ENCODE assay signal across 26 cellular contexts in genomic region chr9:132333556-132333955, GRCh38.
"Had no signal": no experiment of that assay in that cellular context is flagged by ENCODE, and none has a peak within 500 bp of the region (broad histone marks: within the 10 kb centered on the region; RNA-seq: fewer than 3 reads in every experiment).

No MANE protein-coding gene starts in this region.

- DNase-seq: naive B cell; naive thymus-derived CD8-positive, alpha-beta T cell; nephron progenitor cell; nucleus accumbens; pancreas; right cardiac atrium; right lobe of liver; sigmoid colon; small intestine; stimulated activated CD4-positive, alpha-beta T cell treated with anti-CD3 and anti-CD28 coated beads, Interleukin-15, amount 100 ng/mL, for 24 hours; stimulated activated CD4-positive, alpha-beta T cell treated with anti-CD3 and anti-CD28 coated beads, Interleukin-2, amount 100 ng/mL, for 24 hours; stimulated activated CD4-positive, alpha-beta T cell treated with anti-CD3 and anti-CD28 coated beads, Interleukin-2, amount 100 ng/mL, for 48 hours; stimulated activated CD4-positive, alpha-beta T cell treated with anti-CD3 and anti-CD28 coated beads, Interleukin-4, amount 100 ng/mL, for 24 hours; stimulated activated naive B cell treated with anti-CD40 and anti-IgM and Interleukin-4, amounts not matched to agents 10 μg/mL and 1 μg/mL and 100 μg/mL, for 72 hours; stimulated activated naive CD4-positive, alpha-beta T cell treated with Interleukin-2 at 50 U/mL for 16 hours; stomach; thyroid gland; trophoblast cell; upper lobe of left lung had no signal

- ATAC-seq: naive thymus-derived CD8-positive, alpha-beta T cell; natural killer cell treated with Interleukin-12 subunit alpha and Interleukin-12 subunit beta and Interleukin-15 and Interleukin-18, amount 100 ng/mL, for 72 hours; pancreas; right cardiac atrium; right lobe of liver; stimulated activated effector memory CD8-positive, alpha-beta T cell treated with anti-CD3 and anti-CD28 coated beads, Interleukin-12 subunit alpha, Interleukin-12 subunit beta, amount 100 ng/mL, for 72 hours; stimulated activated naive B cell treated with anti-CD40 and anti-IgM and Interleukin-4, amounts not matched to agents 10 μg/mL and 1 μg/mL and 100 μg/mL, for 72 hours had no signal

- H3K4me3 ChIP-seq: pancreas, prostate gland, right lobe of liver, sigmoid colon, stomach, thoracic aorta, thyroid gland, tibial nerve, upper lobe of left lung, vagina had no signal

- H3K27me3 ChIP-seq: neutrophil, pancreas, right lobe of liver, sigmoid colon, stomach, thyroid gland, tibial nerve, upper lobe of left lung, vagina had no signal

- H3K9me3 ChIP-seq: neutrophil, pancreas, prostate gland, right lobe of liver, sigmoid colon, stomach, thoracic aorta, thyroid gland, tibial nerve, upper lobe of left lung, vagina had no signal

- H3K27ac ChIP-seq: neutrophil, pancreas, prostate gland, right lobe of liver, sigmoid colon, stomach, thoracic aorta, thyroid gland, tibial nerve, upper lobe of left lung, vagina had no signal

- H3K4me1 ChIP-seq: pancreas, prostate gland, right lobe of liver, sigmoid colon, stomach, thyroid gland, tibial nerve, upper lobe of left lung, vagina had no signal
